Comparison of ENCODE assay signal across 13 cellular contexts in the genomic region with DNA sequence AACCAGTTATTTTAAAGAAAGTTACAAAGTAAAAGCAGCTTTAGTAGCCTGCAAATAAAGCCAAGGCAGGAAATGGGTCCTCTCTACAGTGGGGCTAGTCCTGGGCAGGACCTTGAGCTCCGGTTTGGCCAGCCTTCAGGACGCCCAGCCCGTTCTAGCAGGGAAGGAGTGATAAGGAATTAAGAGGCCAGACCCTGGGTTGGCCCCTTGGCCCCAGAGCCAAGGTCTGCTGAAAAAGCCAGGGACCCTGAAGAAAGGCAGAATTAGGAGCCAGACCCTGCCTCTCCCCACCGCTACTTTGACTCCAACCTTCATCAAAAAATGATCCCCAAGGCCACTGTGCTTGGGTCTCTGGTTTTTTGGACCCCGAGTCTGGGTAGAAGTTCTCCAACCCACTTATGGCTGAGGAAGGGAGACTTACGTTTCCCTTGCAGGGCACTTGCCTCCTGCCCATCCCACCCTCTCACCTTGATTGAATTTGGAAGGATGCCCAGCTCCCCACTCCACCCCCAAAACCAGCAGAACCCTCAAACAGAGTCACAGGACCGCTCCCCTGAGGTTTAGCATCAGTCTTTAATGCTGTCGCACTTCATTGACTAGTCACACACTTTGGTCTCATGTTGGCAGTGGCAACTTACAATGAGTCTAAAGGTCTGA. TPM values are rescaled to one million over a fixed set of nuclear protein-coding genes. Genes with fewer than 3 reads are reported as not detected.
A peak's percentile ranks its signal among the peaks of the same experiment; 100 is the strongest.
DNase-seq lines count a peak whose midpoint lies in the region; ATAC-seq and TF ChIP-seq lines count a peak whose summit lies in the region.
"Had no signal": no experiment of that assay in that cellular context is flagged by ENCODE, and none has a peak within 500 bp of the region (broad histone marks: within the 10 kb centered on the region; RNA-seq: fewer than 3 reads in every experiment).

No MANE protein-coding gene starts in this region.

- H3K27me3 ChIP-seq in liver (ENCODE audit: control insufficient read depth in 4 of 4, insufficient read depth in 4 of 4, low read length in 3 of 4) (no peaks in the 10 kb centered on the region), upper lobe of left lung (no peaks in the 10 kb centered on the region)
- H3K27me3 ChIP-seq: foreskin keratinocyte had no signal

- peaks cover 55% of the 10 kb centered on the region for H3K4me1 Mint-ChIP-seq in activated naive CD4-positive, alpha-beta T cell treated with anti-CD3 and anti-CD28 coated beads for 36 hours (ENCODE audit: low read depth)
- peaks cover 45% of the 10 kb centered on the region for H3K4me1 Mint-ChIP-seq in activated naive CD8-positive, alpha-beta T cell treated with anti-CD3 and anti-CD28 coated beads, Interleukin-2, amount 10 ng/mL, durations not matched to agents 7 days and 5 days

- H3K4me1 ChIP-seq in liver (ENCODE audit: control insufficient read depth in 4 of 4, insufficient read depth in 4 of 4, low read length in 3 of 4) (peaks cover 29 to 60% (median 42%) of the 10 kb centered on the region in 4 donors), upper lobe of left lung (peaks cover 46 to 67% (median 56%) of the 10 kb centered on the region in 4 donors)

- peaks cover 36% of the 10 kb centered on the region for H3K36me3 Mint-ChIP-seq in activated naive CD4-positive, alpha-beta T cell treated with anti-CD3 and anti-CD28 coated beads for 36 hours (ENCODE audit: low read depth)
- H3K36me3 Mint-ChIP-seq in activated naive CD8-positive, alpha-beta T cell treated with anti-CD3 and anti-CD28 coated beads, Interleukin-2, amount 10 ng/mL, durations not matched to agents 7 days and 5 days, result peaks cover 28% of the 10 kb centered on the region

- H3K9ac ChIP-seq in liver (ENCODE audit: low read depth in 1 of 2, low read length in 2 of 2), result no peak overlapping the region

- H3K4me3 Mint-ChIP-seq in activated naive CD4-positive, alpha-beta T cell treated with anti-CD3 and anti-CD28 coated beads for 36 hours, result peak overlapping the region; percentile 89
- H3K4me3 Mint-ChIP-seq in activated naive CD8-positive, alpha-beta T cell treated with anti-CD3 and anti-CD28 coated beads, Interleukin-2, amount 10 ng/mL, durations not matched to agents 7 days and 5 days, result peak overlapping the region; percentile 92

- intact Hi-C loops in activated naive CD4-positive, alpha-beta T cell treated with anti-CD3 and anti-CD28 coated beads for 36 hours (cut with micrococcal nuclease), result no loop called here

- TF ChIP-seq CTCF in liver (IDR thresholded peaks at IDR 0.05; ENCODE audit: low read depth, low read length, missing input control) (no peak), upper lobe of left lung (IDR thresholded peaks at IDR 0.05) (no peak)

- no peak for TF ChIP-seq RAD21 in liver (IDR thresholded peaks at IDR 0.05)

- H3K4me3 ChIP-seq in liver (ENCODE audit: low read depth in 1 of 3, low read length in 3 of 3), result peak overlapping the region in 1 of 3 donors; percentile 15
- peak overlapping the region in 1 of 4 donors; percentile 92 for H3K4me3 ChIP-seq in upper lobe of left lung

- H3K9me3 Mint-ChIP-seq in activated naive CD4-positive, alpha-beta T cell treated with anti-CD3 and anti-CD28 coated beads for 36 hours, result no peaks in the 10 kb centered on the region
- no peaks in the 10 kb centered on the region for H3K9me3 Mint-ChIP-seq in activated naive CD8-positive, alpha-beta T cell treated with anti-CD3 and anti-CD28 coated beads, Interleukin-2, amount 10 ng/mL, durations not matched to agents 7 days and 5 days

- 52% methylated on average over 8 of the region's 8 CpGs for WGBS in liver
- WGBS in upper lobe of left lung, 2 donors, result 73 to 76% methylated on average over 8 of the region's 8 CpGs

- peak overlapping the region; percentile 83 for H3K27ac Mint-ChIP-seq in activated naive CD4-positive, alpha-beta T cell treated with anti-CD3 and anti-CD28 coated beads for 36 hours
- peak overlapping the region; percentile 52 for H3K27ac Mint-ChIP-seq in activated naive CD8-positive, alpha-beta T cell treated with anti-CD3 and anti-CD28 coated beads, Interleukin-2, amount 10 ng/mL, durations not matched to agents 7 days and 5 days

- H3K27ac ChIP-seq in liver (ENCODE audit: low read depth in 1 of 2, low read length in 2 of 2) (peak overlapping the region; percentile 70 to 74), upper lobe of left lung (peak overlapping the region; percentile 1 to 100 (median 44))
- H3K27ac ChIP-seq: foreskin keratinocyte had no signal

- DNase-seq in activated naive CD4-positive, alpha-beta T cell treated with anti-CD3 and anti-CD28 coated beads for 36 hours, result no peak
- no peak for DNase-seq in activated naive CD4-positive, alpha-beta T cell treated with anti-CD3 and anti-CD28 coated beads, Interleukin-2, amount 50 U/mL, for 16 hours
- no peak for DNase-seq in activated naive CD8-positive, alpha-beta T cell treated with anti-CD3 and anti-CD28 coated beads, Interleukin-2, amount 10 ng/mL, durations not matched to agents 7 days and 5 days
- no peak for DNase-seq in upper lobe of left lung
- no peak for DNase-seq in NCI-H1930 (lab: John Stamatoyannopoulos, UW)
- no peak for DNase-seq in RKO (ENCODE audit: low spot score)
- no peak for DNase-seq in NCI-H187 (lab: John Stamatoyannopoulos, UW)
- DNase-seq: cerebellar nuclear complex, foreskin keratinocyte, mesendoderm, NCI-H748 treated with DMSO at 0.1 percent for 48 hours had no signal

- CTCF ChIA-PET in activated naive CD4-positive, alpha-beta T cell treated with anti-CD3 and anti-CD28 coated beads for 36 hours (lab: Charles Lee), result interaction anchor here (1.3 kb wide), 1 partner anchor 12 kb away, joined by 3 read pairs; no protein-coding TSS in a partner anchor

- H3K36me3 ChIP-seq in liver (ENCODE audit: control insufficient read depth in 4 of 4, insufficient read depth in 3 of 4, low read depth in 1 of 4, low read length in 3 of 4), result peaks cover 8 to 22% (median 14%) of the 10 kb centered on the region in 4 donors
- peaks cover 15 to 35% (median 26%) of the 10 kb centered on the region in 4 donors for H3K36me3 ChIP-seq in upper lobe of left lung

- no peak for TF ChIP-seq EP300 in upper lobe of left lung (IDR thresholded peaks at IDR 0.05)

- no peak for ATAC-seq in activated naive CD8-positive, alpha-beta T cell treated with anti-CD3 and anti-CD28 coated beads, Interleukin-2, amount 10 ng/mL, durations not matched to agents 7 days and 5 days (ENCODE audit: low read depth)
- ATAC-seq in upper lobe of left lung (ENCODE audit: low FRiP score in 2 of 2), result no peak
- ATAC-seq: right cardiac atrium had no signal

- no peak for TF ChIP-seq POLR2A in upper lobe of left lung (IDR thresholded peaks at IDR 0.05)

- H3K9me3 ChIP-seq in liver (ENCODE audit: control insufficient read depth in 4 of 4, low read length in 3 of 4), result no peaks in the 10 kb centered on the region
- H3K9me3 ChIP-seq in upper lobe of left lung, result no peaks in the 10 kb centered on the region

- POLR2A ChIA-PET in activated naive CD8-positive, alpha-beta T cell treated with anti-CD3 and anti-CD28 coated beads, Interleukin-2, amount 10 ng/mL, durations not matched to agents 7 days and 5 days (lab: Charles Lee), result interaction anchor here (0.5 to 1.1 kb wide), 2 partner anchors 9 to 16 kb away, joined by 3 read pairs; no protein-coding TSS in a partner anchor

- H3K27me3 Mint-ChIP-seq in activated naive CD4-positive, alpha-beta T cell treated with anti-CD3 and anti-CD28 coated beads for 36 hours (ENCODE audit: low read depth), result no peaks in the 10 kb centered on the region
- no peaks in the 10 kb centered on the region for H3K27me3 Mint-ChIP-seq in activated naive CD8-positive, alpha-beta T cell treated with anti-CD3 and anti-CD28 coated beads, Interleukin-2, amount 10 ng/mL, durations not matched to agents 7 days and 5 days

TF ChIP-seq in liver, 16 proteins besides CTCF, POLR2A, EP300 and RAD21 (continues in another document):
- no peak for TF ChIP-seq JUND (IDR thresholded peaks at IDR 0.05)
- TF ChIP-seq YY1 (IDR thresholded peaks at IDR 0.05), result no peak
- TF ChIP-seq GABPA (IDR thresholded peaks at IDR 0.05 in 1 of 2, conservative IDR thresholded peaks at IDR 0.05 in 1 of 2), result no peak
- no peak for TF ChIP-seq HNF4G (IDR thresholded peaks at IDR 0.05)

RNA-seq across cellular contexts. Expression of a gene that starts 3.9 kb away (rescaled TPM):
- 10 to 100 TPM; 48.1 to 49.5 TPM for total RNA-seq in activated naive CD4-positive, alpha-beta T cell treated with anti-CD3 and anti-CD28 coated beads for 36 hours
- total RNA-seq in activated naive CD8-positive, alpha-beta T cell treated with anti-CD3 and anti-CD28 coated beads, Interleukin-2, amount 10 ng/mL, durations not matched to agents 7 days and 5 days, result 100 to 1,000 TPM; 103 to 110 TPM
- total RNA-seq in liver (10 to 100 TPM; 32.5 to 43.0 TPM), upper lobe of left lung (100 to 1,000 TPM in 3 of 6 donors, 10 to 100 TPM in 3; 33.5 to 137 (median 101) TPM)
- polyA plus RNA-seq in liver, result 10 to 100 TPM; 29.4 to 36.5 TPM

RNA-seq across cellular contexts. Expression of a gene that starts 15.1 kb away (rescaled TPM):
- 100 to 1,000 TPM; 102 to 105 TPM for total RNA-seq in activated naive CD4-positive, alpha-beta T cell treated with anti-CD3 and anti-CD28 coated beads for 36 hours
- 100 to 1,000 TPM; 161 to 168 TPM for total RNA-seq in activated naive CD8-positive, alpha-beta T cell treated with anti-CD3 and anti-CD28 coated beads, Interleukin-2, amount 10 ng/mL, durations not matched to agents 7 days and 5 days
- 10 to 100 TPM; 26.4 to 35.3 TPM for total RNA-seq in liver
- 100 to 1,000 TPM in 1 of 2 donors, 10 to 100 TPM in 1; 86.3 to 157 TPM for polyA plus RNA-seq in liver
- total RNA-seq in upper lobe of left lung, result 100 to 1,000 TPM in 2 of 6 donors, 10 to 100 TPM in 4; 54.0 to 124 (median 80.6) TPM

RNA-seq across cellular contexts. Expression of a gene that starts 18.4 kb away (rescaled TPM):
- 10 to 100 TPM; 15.4 to 16.5 TPM for total RNA-seq in activated naive CD4-positive, alpha-beta T cell treated with anti-CD3 and anti-CD28 coated beads for 36 hours
- 10 to 100 TPM; 31.7 to 32.4 TPM for total RNA-seq in activated naive CD8-positive, alpha-beta T cell treated with anti-CD3 and anti-CD28 coated beads, Interleukin-2, amount 10 ng/mL, durations not matched to agents 7 days and 5 days
- 10 to 100 TPM; 18.4 to 31.7 TPM for total RNA-seq in liver
- 10 to 100 TPM; 19.4 to 34.5 TPM for polyA plus RNA-seq in liver
- 100 to 1,000 TPM; 103 to 283 (median 152) TPM for total RNA-seq in upper lobe of left lung

RNA-seq across cellular contexts. Expression of a gene that starts 39.2 kb away (rescaled TPM):
- not detected for total RNA-seq in activated naive CD4-positive, alpha-beta T cell treated with anti-CD3 and anti-CD28 coated beads for 36 hours
- under 1 TPM; 0.34 to 0.36 TPM for total RNA-seq in activated naive CD8-positive, alpha-beta T cell treated with anti-CD3 and anti-CD28 coated beads, Interleukin-2, amount 10 ng/mL, durations not matched to agents 7 days and 5 days
- total RNA-seq in liver (under 1 TPM in 1 of 2 donors, not detected in 1; 0.42 TPM), upper lobe of left lung (1 to 10 TPM in 2 of 6 donors, under 1 TPM in 1, not detected in 3; 0.59 to 3.9 (median 1.7) TPM)
- under 1 TPM; 0.15 to 0.22 TPM for polyA plus RNA-seq in liver
- total RNA-seq: foreskin keratinocyte had no signal
- polyA plus RNA-seq: foreskin keratinocyte, right cardiac atrium had no signal

RNA-seq across cellular contexts. Expression of a gene that starts 57.5 kb away (rescaled TPM):
- total RNA-seq in activated naive CD4-positive, alpha-beta T cell treated with anti-CD3 and anti-CD28 coated beads for 36 hours, result 100 to 1,000 TPM; 117 to 123 TPM
- 100 to 1,000 TPM in 1 of 2 experiments, 10 to 100 TPM in 1; 90.7 to 108 TPM for total RNA-seq in activated naive CD8-positive, alpha-beta T cell treated with anti-CD3 and anti-CD28 coated beads, Interleukin-2, amount 10 ng/mL, durations not matched to agents 7 days and 5 days
- total RNA-seq in liver (100 to 1,000 TPM; 110 to 222 TPM), upper lobe of left lung (100 to 1,000 TPM; 124 to 350 (median 171) TPM)
- 100 to 1,000 TPM; 282 to 293 TPM for polyA plus RNA-seq in liver
